In the genomic region with DNA sequence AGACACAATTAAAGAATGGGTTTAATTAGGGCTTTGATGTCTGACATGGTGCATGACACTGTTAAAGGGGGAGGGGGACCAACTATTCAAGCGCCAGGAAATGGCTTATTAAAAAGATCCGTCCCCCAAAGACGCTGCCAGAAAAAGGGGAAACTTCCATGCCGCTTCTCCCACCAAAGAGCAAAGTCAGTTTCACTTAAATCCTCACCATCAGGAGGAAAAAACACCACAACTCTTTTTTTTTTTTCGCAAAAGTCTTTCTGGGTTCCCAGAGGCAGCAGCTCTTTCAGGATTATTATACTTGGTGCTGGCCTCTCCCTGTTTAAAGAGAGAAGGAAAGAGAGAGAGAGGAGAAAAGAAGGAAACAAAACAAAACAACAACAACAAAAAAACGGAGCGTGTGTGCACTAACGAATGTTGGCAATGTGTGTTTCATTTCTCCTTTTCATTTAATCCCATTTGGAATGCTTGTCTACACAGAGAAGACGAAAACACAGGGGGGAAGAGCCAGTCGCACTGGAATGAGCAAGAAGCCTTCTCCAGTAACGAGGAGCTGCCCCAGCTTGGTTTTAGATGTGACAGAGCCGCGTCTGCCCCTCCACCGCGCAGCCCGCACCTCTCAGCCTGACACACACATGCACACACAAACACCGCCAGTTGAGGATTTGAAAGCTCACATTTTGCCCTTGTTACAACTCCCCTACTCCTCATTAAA, we compare ENCODE assay signal across 8 cellular contexts. TPM values are rescaled to one million over a fixed set of nuclear protein-coding genes. Genes with fewer than 3 reads are reported as not detected.
DNase-seq lines count a peak whose midpoint lies in the region; ATAC-seq, FAIRE-seq and TF ChIP-seq lines count a peak whose summit lies in the region.

No MANE protein-coding gene starts in this region.

- H3K4ac ChIP-seq in mesenchymal stem cell (ENCODE audit: low read depth in 1 of 2, low read length in 2 of 2), result no peak overlapping the region

- H2BK12ac ChIP-seq in mesenchymal stem cell (ENCODE audit: low read length in 2 of 2), result no peak overlapping the region

- no peak overlapping the region for H2AK5ac ChIP-seq in mesenchymal stem cell (ENCODE audit: low read length, severe bottlenecking)

- H2BK15ac ChIP-seq in mesenchymal stem cell (ENCODE audit: low read depth, poor library complexity, severe bottlenecking), result no peak overlapping the region

- H2BK5ac ChIP-seq in mesenchymal stem cell (ENCODE audit: low read depth, low read length, poor library complexity, severe bottlenecking), result no peak overlapping the region

- H3K27ac ChIP-seq in GM23248, result no peak overlapping the region
- no peak overlapping the region for H3K27ac ChIP-seq in mesenchymal stem cell (ENCODE audit: low read length, poor library complexity, severe bottlenecking)

- peaks cover 8% of the 10 kb centered on the region; the same call in 1 of the 2 replicates for H3F3A ChIP-seq in GM23248 (ENCODE audit: insufficient read depth)

- H3K79me1 ChIP-seq in mesenchymal stem cell (replicated peaks; ENCODE audit: low read length, poor library complexity, severe bottlenecking), result no peaks in the 10 kb centered on the region

- H4K91ac ChIP-seq in mesenchymal stem cell (ENCODE audit: low read length), result no peak overlapping the region

- no peaks in the 10 kb centered on the region for H4K20me1 ChIP-seq in GM23248 (ENCODE audit: insufficient read depth)

- DNase-seq in AG09309 (ENCODE audit: low read depth) (no peak), GM23248 (peak; percentile 63), adipocyte (ENCODE audit: low read depth) (peak; percentile 61), mesenchymal stem cell (peak; percentile 32), NCI-H345 (lab: John Stamatoyannopoulos, UW) (no peak), frontal cortex (ENCODE audit: low spot score in 2 of 2) (no peak), SKM-1 treated with dmso at 0.1 percent for 144 hours (lab: John Stamatoyannopoulos, UW; ENCODE audit: unreplicated experiment) (no peak)

- H3K4me2 ChIP-seq in GM23248 (ENCODE audit: unreplicated experiment), result peak overlapping the region; percentile 69
- peak overlapping the region; percentile 67 for H3K4me2 ChIP-seq in mesenchymal stem cell (ENCODE audit: low read length, poor library complexity, severe bottlenecking)

- no peak for FAIRE-seq in frontal cortex (lab: Jason Lieb, UNC)

- H2BK120ac ChIP-seq in mesenchymal stem cell (ENCODE audit: low read depth, low read length), result no peak overlapping the region

- no peak overlapping the region for H3K23ac ChIP-seq in mesenchymal stem cell (ENCODE audit: low read length in 2 of 2)

- H3K36me3 ChIP-seq in GM23248 (ENCODE audit: low read depth) (no peaks in the 10 kb centered on the region), adipocyte (ENCODE audit: control insufficient read depth, insufficient read depth, low read length, severe bottlenecking) (no peaks in the 10 kb centered on the region), mesenchymal stem cell (ENCODE audit: control insufficient read depth in 1 of 2, insufficient read depth in 2 of 2, low read depth in 1 of 2, low read length in 2 of 2) (no peaks in the 10 kb centered on the region)

- peak overlapping the region; percentile 77 for H2AFZ ChIP-seq in GM23248
- no peak overlapping the region for H2AFZ ChIP-seq in mesenchymal stem cell (ENCODE audit: low read depth, low read length)

- no peaks in the 10 kb centered on the region for H3K79me2 ChIP-seq in GM23248 (ENCODE audit: insufficient read depth)

- TF ChIP-seq CTCF in AG09309 (IDR thresholded peaks at IDR 0.05; ENCODE audit: control insufficient read depth, insufficient read depth, low read depth, low read length, missing control alignments), result no peak

- H3K9me3 ChIP-seq in GM23248 (ENCODE audit: low read depth) (no peaks in the 10 kb centered on the region), adipocyte (ENCODE audit: control insufficient read depth, low read length) (no peaks in the 10 kb centered on the region), mesenchymal stem cell (ENCODE audit: control insufficient read depth, low read length) (no peaks in the 10 kb centered on the region)

- no peak for ATAC-seq in HG02884 (IDR thresholded peaks at IDR 0.05; ENCODE audit: unreplicated experiment)

- H3K27me3 ChIP-seq in GM23248 (replicated peaks; ENCODE audit: insufficient read depth) (no peaks in the 10 kb centered on the region), adipocyte (replicated peaks; ENCODE audit: control insufficient read depth, insufficient read depth, low read length) (peaks cover under 1% of the 10 kb centered on the region), mesenchymal stem cell (ENCODE audit: control insufficient read depth in 1 of 2, insufficient read depth in 1 of 2, low read length in 2 of 2) (no peaks in the 10 kb centered on the region)

- H3K4me1 ChIP-seq in GM23248 (ENCODE audit: insufficient read depth) (peaks cover 7% of the 10 kb centered on the region), adipocyte (ENCODE audit: control insufficient read depth, insufficient read depth, low read length) (peaks cover 8% of the 10 kb centered on the region), mesenchymal stem cell (ENCODE audit: control insufficient read depth, insufficient read depth, low read depth, low read length) (peaks cover 5% of the 10 kb centered on the region)

- H3K4me3 ChIP-seq in AG09309 (ENCODE audit: control insufficient read depth, low read depth, low read length) (peak overlapping the region; percentile 32), GM23248 (peak overlapping the region; percentile 61), adipocyte (ENCODE audit: low read length) (peak overlapping the region; percentile 71), mesenchymal stem cell (ENCODE audit: insufficient read depth in 1 of 2, low read depth in 1 of 2, low read length in 2 of 2) (peak overlapping the region in 1 of 2 experiments; percentile 67)

- no peak overlapping the region for H3K18ac ChIP-seq in mesenchymal stem cell (ENCODE audit: low read depth in 1 of 2, low read length in 2 of 2)

- no peak overlapping the region for H3K14ac ChIP-seq in mesenchymal stem cell (ENCODE audit: low read length in 2 of 2)

- in situ Hi-C loops in GM23248 (cut with MboI), result no loop called here

- no peaks in the 10 kb centered on the region for H3K9me2 ChIP-seq in GM23248 (ENCODE audit: insufficient read depth)

- WGBS in GM23248 (ENCODE audit: low coverage in 1 of 2, low lambda C conversion rate in 2 of 2, missing lambda C conversion rate in 2 of 2), 2 experiments, result 3% methylated on average over 17 of the region's 17 CpGs
- 4% methylated on average over 16 of the region's 17 CpGs for WGBS in mesenchymal stem cell

- no peak overlapping the region for H4K8ac ChIP-seq in mesenchymal stem cell (ENCODE audit: low read length)

- H3K9ac ChIP-seq in GM23248, result peak overlapping the region; percentile 12
- peak overlapping the region; percentile 48 for H3K9ac ChIP-seq in adipocyte (ENCODE audit: low read length)
- peak overlapping the region; percentile 67 for H3K9ac ChIP-seq in mesenchymal stem cell (ENCODE audit: low read length)

RNA-seq across cellular contexts. Expression of a gene that starts 32.6 kb away (rescaled TPM):
- total RNA-seq in GM23248 (2014; rRNA removed; shearing (Covaris generic)), result 2.3 and 2.4 TPM in 2 replicates
- 0.46 and 0.94 TPM in 2 replicates for polyA plus RNA-seq in GM23248 (2016; fragmentation: Nextera tagmentation; extraction: Ambion mirVana)
- polyA plus RNA-seq in mesenchymal stem cell (2013, experiment 1 of 2), result 0.17 TPM
- polyA plus RNA-seq in mesenchymal stem cell (2013, experiment 2 of 2), result 0.22 TPM
- total RNA-seq in frontal cortex, result 39.5 TPM

Comparison
In these comparisons a context has a peak if more than half of its experiments do, and no peak if none do; other contexts are left out.
1. DNase-seq: peak in GM23248 (single experiment), adipocyte (single experiment) and mesenchymal stem cell (single experiment); none in AG09309 (single experiment), NCI-H345 (single experiment), frontal cortex (0 of 2) and SKM-1 treated with dmso at 0.1 percent for 144 hours (single experiment).
2. H3K9ac ChIP-seq: peak in every context shown above with its lines; median percentile 67 in mesenchymal stem cell; 48 in adipocyte; 12 in GM23248.
3. RNA of a gene that starts 32.6 kb away (total RNA-seq): 39.5 TPM in frontal cortex (single experiment); 2.3 to 2.4 TPM in GM23248; every median in the first group is over 10 times any median in the second.